In genomic region chr3:51385621-51386091, GRCh38 we compare ENCODE assay signal across 8 cellular contexts. TPM values are rescaled to one million over a fixed set of nuclear protein-coding genes. Genes with fewer than 3 reads are reported as not detected.
A peak's percentile ranks its signal among the peaks of the same experiment; 100 is the strongest.
DNase-seq lines count a peak whose midpoint lies in the region; ATAC-seq, FAIRE-seq and TF ChIP-seq lines count a peak whose summit lies in the region.

No MANE protein-coding gene starts in this region.

- DNase-seq in GM12891 (ENCODE audit: insufficient read length, low spot score) (no peak), SJSA1 (ENCODE audit: low read depth in 1 of 2, low spot score in 2 of 2) (peak in 1 of 2 experiments; percentile 32), fibroblast of mammary gland (ENCODE audit: low read depth) (no peak), renal cortical epithelial cell (ENCODE audit: low read depth) (peak; percentile 22), NCI-H187 treated with DMSO at 0.1 percent for 48 hours (lab: John Stamatoyannopoulos, UW) (no peak), NCI-H69 (lab: John Stamatoyannopoulos, UW) (no peak)

- TF ChIP-seq POLR2A in GM12891 (IDR thresholded peaks at IDR 0.05; ENCODE audit: low read depth, low read length), result no peak

- H3K4me3 ChIP-seq in SJSA1, result peak overlapping the region; percentile 73
- H3K4me3 ChIP-seq in fibroblast of mammary gland (ENCODE audit: control insufficient read depth, low read depth, low read length), result peak overlapping the region; percentile 70

- no peak overlapping the region for H3K27ac ChIP-seq in SJSA1

- ATAC-seq in GM18870 (IDR thresholded peaks at IDR 0.05; ENCODE audit: unreplicated experiment), result no peak
- ATAC-seq in activated CD4-positive, CD25-positive, alpha-beta regulatory T cell treated with anti-CD3 and anti-CD28 coated beads, Interleukin-2, amount 50 U/mL, for 24 hours, result no peak

- H3K36me3 ChIP-seq in SJSA1, result peaks cover 56% of the 10 kb centered on the region

- peaks cover 21% of the 10 kb centered on the region for H3K4me1 ChIP-seq in SJSA1 (replicated peaks)

- no peaks in the 10 kb centered on the region for H3K9me3 ChIP-seq in SJSA1 (replicated peaks)

- peak; percentile 61 for FAIRE-seq in GM12891 (lab: Jason Lieb, UNC)

- no peaks in the 10 kb centered on the region for H3K27me3 ChIP-seq in SJSA1 (replicated peaks)

- no peak for TF ChIP-seq CTCF in fibroblast of mammary gland (conservative IDR thresholded peaks at IDR 0.05; ENCODE audit: control insufficient read depth, insufficient read depth, low read depth, low read length)

TF ChIP-seq in GM12891, 5 proteins besides CTCF, POLR2A, EP300 and RAD21:
- no peak for TF ChIP-seq POU2F2 (IDR thresholded peaks at IDR 0.05; ENCODE audit: low read depth, low read length)
- no peak for TF ChIP-seq POLR2AphosphoS5 (IDR thresholded peaks at IDR 0.05; ENCODE audit: low read depth, low read length)
- TF ChIP-seq PAX5 (IDR thresholded peaks at IDR 0.05; ENCODE audit: insufficient read depth, low read length, severe bottlenecking), result no peak
- no peak for TF ChIP-seq SPI1 (IDR thresholded peaks at IDR 0.05; ENCODE audit: low read depth, low read length)

RNA-seq across cellular contexts. Expression of gene MANF, which starts 0.6 kb away (rescaled TPM):
- polyA plus RNA-seq in GM12891 (2012; ENCODE audit: low read depth, missing spikeins), result 60.4 TPM
- 146 and 161 TPM in 2 replicates for total RNA-seq in SJSA1 (2014; rRNA removed; shearing (Covaris generic))
- 51.6 and 201 TPM in 2 replicates for total RNA-seq in renal cortical epithelial cell

RNA-seq across cellular contexts. Expression of gene RBM15B, which starts 5.4 kb away (rescaled TPM):
- polyA plus RNA-seq in GM12891 (2012; ENCODE audit: low read depth, missing spikeins), result 11.4 TPM
- total RNA-seq in SJSA1 (2014; rRNA removed; shearing (Covaris generic)), result 10.4 and 16.9 TPM in 2 replicates
- 23.6 and 37.4 TPM in 2 replicates for total RNA-seq in renal cortical epithelial cell
